16 cellular contexts compared by ENCODE assay signal in genomic region chr16:16095646-16096045, GRCh38.
DNase-seq lines count a peak whose midpoint lies in the region; ATAC-seq and TF ChIP-seq lines count a peak whose summit lies in the region.
"Had no signal": no experiment of that assay in that cellular context is flagged by ENCODE, and none has a peak within 500 bp of the region (broad histone marks: within the 10 kb centered on the region; RNA-seq: fewer than 3 reads in every experiment).

No MANE protein-coding gene starts in this region.

- peaks cover 58% of the 10 kb centered on the region for H3K4me1 ChIP-seq in DOHH2 (ENCODE audit: control insufficient read depth, low read length)
- H3K4me1 ChIP-seq in Panc1 (ENCODE audit: control insufficient read depth, insufficient read depth, low read length), result peaks cover 26% of the 10 kb centered on the region
- peaks cover 6 to 34% (median 16%) of the 10 kb centered on the region in 6 donors for H3K4me1 ChIP-seq in spleen
- no peaks in the 10 kb centered on the region for H3K4me1 ChIP-seq in mucosa of descending colon (ENCODE audit: low read depth)

- H3K27ac ChIP-seq in DOHH2 (ENCODE audit: low read depth, low read length) (peak overlapping the region; percentile 69), Panc1 (ENCODE audit: low read length) (0 out of 2 replicates have a peak overlapping the region, but pooled peaks have one; percentile 7), spleen (peak overlapping the region in 6 of 8 donors; percentile 55 to 66 (median 60))
- H3K27ac ChIP-seq: brain microvascular endothelial cell had no signal

- BruUV-seq in Panc1 (replicated peaks; lab: Mats Ljungman, UMichigan), result no TSS peak

- in situ Hi-C loops in Panc1 (cut with HindIII; ENCODE audit: low pct_unique_long_range_greater_than_20kb, low sequenced_read_pairs), result no loop called here

- H3K79me2 ChIP-seq in DOHH2 (ENCODE audit: control insufficient read depth, low read length), result peaks cover 2% of the 10 kb centered on the region; the same call in 1 of the 2 replicates

- no peaks in the 10 kb centered on the region for H3K9me3 Mint-ChIP-seq in naive thymus-derived CD8-positive, alpha-beta T cell
- H3K9me3 Mint-ChIP-seq: natural killer cell had no signal

- intact Hi-C loops in Panc1 (cut with micrococcal nuclease; ENCODE audit: unreplicated experiment), result no loop called here
- intact Hi-C loops in spleen (cut with DNase I; ENCODE audit: low total_unique reads), result no loop called here
- intact Hi-C loops in mucosa of descending colon (cut with DNase I, micrococcal nuclease), result no loop called here
- intact Hi-C loops in cardiac septum (cut with DNase I), result no loop called here

- ATAC-seq in Panc1 (no peak), mucosa of descending colon (no peak)
- ATAC-seq in naive thymus-derived CD8-positive, alpha-beta T cell, result no peak
- ATAC-seq: natural killer cell had no signal

- H3K9me2 ChIP-seq in DOHH2 (replicated peaks; ENCODE audit: control insufficient read depth, low read length), result no peaks in the 10 kb centered on the region

- H3K27ac Mint-ChIP-seq in naive thymus-derived CD8-positive, alpha-beta T cell, result no peak overlapping the region
- H3K27ac Mint-ChIP-seq: natural killer cell had no signal

- H4K20me1 ChIP-seq in DOHH2 (ENCODE audit: control insufficient read depth, insufficient read depth, low read depth, low read length), result no peaks in the 10 kb centered on the region

- peak overlapping the region; percentile 49 for H3K4me2 ChIP-seq in DOHH2 (ENCODE audit: low read length)

- DNase-seq in Panc1 (ENCODE audit: low read depth, low spot score), result no peak
- DNase-seq in fibroblast of the aortic adventitia (ENCODE audit: low read depth), result peak; percentile 14
- no peak for DNase-seq in spleen
- no peak for DNase-seq in mucosa of descending colon
- no peak for DNase-seq in naive thymus-derived CD8-positive, alpha-beta T cell
- no peak for DNase-seq in LoVo (ENCODE audit: low spot score)
- no peak for DNase-seq in cardiac septum (ENCODE audit: low spot score)
- DNase-seq: activated CD8-positive, alpha-beta memory T cell treated with anti-CD3 and anti-CD28 coated beads for 24 hours; activated gamma-delta T cell treated with Interleukin-2 at 50 U/mL for 16 hours; DMS79 treated with DMSO at 0.1 percent for 48 hours; MV-4-11; natural killer cell; OCI-M1 had no signal

- WGBS in spleen, 5 donors, result 87 to 96% (median 89%) methylated on average over 8 of the region's 8 CpGs

- H3K27me3 ChIP-seq in DOHH2 (ENCODE audit: control insufficient read depth, low read length) (no peaks in the 10 kb centered on the region), Panc1 (ENCODE audit: control insufficient read depth, insufficient read depth, low read length) (no peaks in the 10 kb centered on the region), spleen (replicated peaks in 1 of 7) (no peaks in the 10 kb centered on the region)
- H3K27me3 ChIP-seq: brain microvascular endothelial cell, heart left ventricle had no signal

- CTCF ChIA-PET in Panc1 (lab: Charles Lee), result no interaction called here

- H3K4me3 Mint-ChIP-seq in naive thymus-derived CD8-positive, alpha-beta T cell, result no peak overlapping the region
- H3K4me3 Mint-ChIP-seq: natural killer cell had no signal

- TF ChIP-seq POLR2A in spleen (IDR thresholded peaks at IDR 0.05), result no peak

- peaks cover 0 to 5% (median 5%) of the 10 kb centered on the region in 4 donors for H3K4me1 Mint-ChIP-seq in naive thymus-derived CD8-positive, alpha-beta T cell

- peaks cover 0 to 83% (median 16%) of the 10 kb centered on the region in 3 donors for H3K36me3 Mint-ChIP-seq in naive thymus-derived CD8-positive, alpha-beta T cell
- H3K36me3 Mint-ChIP-seq: natural killer cell had no signal

- H3K36me3 ChIP-seq in DOHH2 (ENCODE audit: control insufficient read depth, low read length) (peaks cover 64% of the 10 kb centered on the region), Panc1 (ENCODE audit: control insufficient read depth, insufficient read depth, low read length) (peaks cover 26% of the 10 kb centered on the region; the same call in 1 of the 2 replicates), spleen (peaks cover 3 to 96% (median 36%) of the 10 kb centered on the region in 6 donors), mucosa of descending colon (ENCODE audit: low read depth) (no peaks in the 10 kb centered on the region)

- H3K9me3 ChIP-seq in DOHH2 (ENCODE audit: control insufficient read depth, insufficient read depth, low read length) (no peaks in the 10 kb centered on the region), Panc1 (ENCODE audit: control insufficient read depth, insufficient read depth, low read depth, low read length) (no peaks in the 10 kb centered on the region), spleen (no peaks in the 10 kb centered on the region), mucosa of descending colon (no peaks in the 10 kb centered on the region)
- H3K9me3 ChIP-seq: heart left ventricle had no signal

- peak overlapping the region; percentile 36 for H3K4me3 ChIP-seq in DOHH2 (ENCODE audit: low read length)
- H3K4me3 ChIP-seq in Panc1 (ENCODE audit: low read depth in 2 of 2, low read length in 2 of 2), result no peak overlapping the region
- H3K4me3 ChIP-seq in fibroblast of the aortic adventitia (ENCODE audit: low read depth, low read length), result no peak overlapping the region
- no peak overlapping the region for H3K4me3 ChIP-seq in spleen
- H3K4me3 ChIP-seq in mucosa of descending colon, result no peak overlapping the region
- H3K4me3 ChIP-seq: heart left ventricle had no signal

- POLR2A ChIA-PET in Panc1 (lab: Charles Lee), result no interaction called here
- POLR2A ChIA-PET in naive thymus-derived CD8-positive, alpha-beta T cell (lab: Charles Lee), result no interaction called here

- TF ChIP-seq CTCF in DOHH2 (IDR thresholded peaks at IDR 0.05; ENCODE audit: low read depth, low read length, poor library complexity, severe bottlenecking) (no peak), Panc1 (IDR thresholded peaks at IDR 0.05) (no peak), fibroblast of the aortic adventitia (IDR thresholded peaks at IDR 0.05; ENCODE audit: insufficient read depth, low read length) (no peak), spleen (IDR thresholded peaks at IDR 0.05 in 8 of 11, conservative IDR thresholded peaks at IDR 0.05 in 3 of 11) (no peak), mucosa of descending colon (IDR thresholded peaks at IDR 0.05) (no peak)

- peaks cover 11% of the 10 kb centered on the region; the same call in 1 of the 2 replicates for H3F3A ChIP-seq in DOHH2 (ENCODE audit: control insufficient read depth, insufficient read depth)

- no peaks in the 10 kb centered on the region for H3K27me3 Mint-ChIP-seq in naive thymus-derived CD8-positive, alpha-beta T cell

Comparison
In these comparisons a context has a peak if more than half of its experiments do, and no peak if none do; other contexts are left out.
1. H3K27ac ChIP-seq: peak in every context shown above with its lines; median percentile 69 in DOHH2; 60 in spleen; 7 in Panc1.